Comparison of ENCODE assay signal across 1 cellular context in genomic region chr22:39943366-39943765, GRCh38.
TF ChIP-seq lines count a peak whose summit lies in the region.

No MANE protein-coding gene starts in this region.

TF ChIP-seq in HCT116, 20 proteins besides CTCF, POLR2A, EP300 and RAD21 (continued from another document):
- TF ChIP-seq MAX (IDR thresholded peaks at IDR 0.05), result no peak
- no peak for TF ChIP-seq CBX3 (IDR thresholded peaks at IDR 0.05; ENCODE audit: low read depth)
- TF ChIP-seq EZH2phosphoT487 (IDR thresholded peaks at IDR 0.05; ENCODE audit: borderline replicate concordance), result no peak
- no peak for TF ChIP-seq ELF1 (IDR thresholded peaks at IDR 0.05; ENCODE audit: borderline replicate concordance, low read depth)
- no peak for TF ChIP-seq SRF (IDR thresholded peaks at IDR 0.05; ENCODE audit: low read depth)
- TF ChIP-seq JUND (IDR thresholded peaks at IDR 0.05), result no peak
- TF ChIP-seq, protein P1, sequence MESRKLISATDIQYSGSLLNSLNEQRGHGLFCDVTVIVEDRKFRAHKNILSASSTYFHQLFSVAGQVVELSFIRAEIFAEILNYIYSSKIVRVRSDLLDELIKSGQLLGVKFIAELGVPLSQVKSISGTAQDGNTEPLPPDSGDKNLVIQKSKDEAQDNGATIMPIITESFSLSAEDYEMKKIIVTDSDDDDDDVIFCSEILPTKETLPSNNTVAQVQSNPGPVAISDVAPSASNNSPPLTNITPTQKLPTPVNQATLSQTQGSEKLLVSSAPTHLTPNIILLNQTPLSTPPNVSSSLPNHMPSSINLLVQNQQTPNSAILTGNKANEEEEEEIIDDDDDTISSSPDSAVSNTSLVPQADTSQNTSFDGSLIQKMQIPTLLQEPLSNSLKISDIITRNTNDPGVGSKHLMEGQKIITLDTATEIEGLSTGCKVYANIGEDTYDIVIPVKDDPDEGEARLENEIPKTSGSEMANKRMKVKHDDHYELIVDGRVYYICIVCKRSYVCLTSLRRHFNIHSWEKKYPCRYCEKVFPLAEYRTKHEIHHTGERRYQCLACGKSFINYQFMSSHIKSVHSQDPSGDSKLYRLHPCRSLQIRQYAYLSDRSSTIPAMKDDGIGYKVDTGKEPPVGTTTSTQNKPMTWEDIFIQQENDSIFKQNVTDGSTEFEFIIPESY (IDR thresholded peaks at IDR 0.05; ENCODE audit: extremely low read depth, insufficient replicate concordance, low read length), result no peak
- TF ChIP-seq YY1 (IDR thresholded peaks at IDR 0.05; ENCODE audit: extremely low read depth, insufficient replicate concordance, low read depth, low read length), result no peak
- no peak for TF ChIP-seq TCF7L2 (IDR thresholded peaks at IDR 0.05; ENCODE audit: borderline replicate concordance, extremely low read depth, insufficient read depth, insufficient read length)
- no peak for TF ChIP-seq EGR1 (IDR thresholded peaks at IDR 0.05; ENCODE audit: low read depth)
- TF ChIP-seq REST (IDR thresholded peaks at IDR 0.05; ENCODE audit: low read depth), result no peak
- no peak for TF ChIP-seq ZNF274 (IDR thresholded peaks at IDR 0.05; ENCODE audit: low read depth, low read length)
